In genomic region chr9:126521089-126521488, GRCh38 we compare ENCODE assay signal across 21 cellular contexts.
DNase-seq lines count a peak whose midpoint lies in the region; ATAC-seq, FAIRE-seq and TF ChIP-seq lines count a peak whose summit lies in the region.
"Had no signal": no experiment of that assay in that cellular context is flagged by ENCODE, and none has a peak within 500 bp of the region (broad histone marks: within the 10 kb centered on the region; RNA-seq: fewer than 3 reads in every experiment).

No MANE protein-coding gene starts in this region.

- no peak for FAIRE-seq in HTR-8/SVneo (lab: Jason Lieb, UNC)
- FAIRE-seq: K562 had no signal

- no peak overlapping the region for H2BK5ac ChIP-seq in neuronal stem cell (ENCODE audit: low read length)

- DNase-seq in left ventricle myocardium superior, result peak; percentile 63
- no peak for DNase-seq in heart right ventricle
- peak; percentile 58 for DNase-seq in ecto neural progenitor cell (ENCODE audit: low spot score)
- no peak for DNase-seq in neuronal stem cell (ENCODE audit: low spot score)
- DNase-seq in type B pancreatic cell (ENCODE audit: extremely low spot score, unreplicated experiment), result no peak
- DNase-seq in esophagus squamous epithelium (lab: John Stamatoyannopoulos, UW), result no peak
- DNase-seq in HTR-8/SVneo (ENCODE audit: insufficient read length, low spot score), result no peak
- DNase-seq in T-helper 2 cell, result no peak
- DNase-seq: AML-193; Calu3; CD4-positive, CD25-positive, alpha-beta regulatory T cell; DMS79; GDM1; GOT3; NCI-H1048; NCI-H146; NCI-H226; NCI-H526 treated with DMSO at 0.1 percent for 48 hours; PC-3; SHP77 had no signal

- no peak overlapping the region for H3K4ac ChIP-seq in neuronal stem cell (ENCODE audit: low read length)

- no peak for TF ChIP-seq POLR2A in esophagus squamous epithelium (IDR thresholded peaks at IDR 0.05)

- H3K36me3 Mint-ChIP-seq in type B pancreatic cell, result no peaks in the 10 kb centered on the region
- H3K36me3 Mint-ChIP-seq: CD4-positive, CD25-positive, alpha-beta regulatory T cell had no signal

- H3K27me3 ChIP-seq in heart right ventricle (peaks cover 0 to 97% (median 87%) of the 10 kb centered on the region in 7 donors), neuronal stem cell (ENCODE audit: control insufficient read depth in 3 of 3, insufficient read depth in 3 of 3, low read depth in 1 of 3, low read length in 3 of 3) (peaks cover 0 to 32% (median 0%) of the 10 kb centered on the region in 3 experiments), esophagus squamous epithelium (peaks cover 0 to 96% (median 13%) of the 10 kb centered on the region in 4 donors)

- no peak overlapping the region for H3K9ac ChIP-seq in neuronal stem cell (ENCODE audit: low read depth, low read length, poor library complexity)

- WGBS in heart right ventricle, 2 donors, result 33 to 38% methylated on average over 11 of the region's 11 CpGs
- no CpG with 5 or more reads among the region's 11 CpGs for WGBS in neuronal stem cell (ENCODE audit: extremely low coverage in 2 of 2, insufficient read length in 2 of 2, insufficient replicate concordance in 1 of 2), 2 donors
- 62% methylated on average over 10 to 11 of the region's 11 CpGs for WGBS in esophagus squamous epithelium, 2 donors

- peak overlapping the region in 1 of 10 donors; percentile 3 for H3K4me3 ChIP-seq in heart right ventricle
- peak overlapping the region in 1 of 2 donors; percentile 16 for H3K4me3 ChIP-seq in neuronal stem cell (ENCODE audit: low read length in 2 of 2)
- no peak overlapping the region for H3K4me3 ChIP-seq in esophagus squamous epithelium
- H3K4me3 ChIP-seq: K562 had no signal

- H2AK5ac ChIP-seq in neuronal stem cell (ENCODE audit: low read depth, low read length), result no peak overlapping the region

- H4K91ac ChIP-seq in neuronal stem cell (ENCODE audit: low read depth, low read length, poor library complexity), result no peak overlapping the region

- H3K4me1 ChIP-seq in heart right ventricle (peaks cover 2 to 52% (median 20%) of the 10 kb centered on the region in 9 donors), neuronal stem cell (ENCODE audit: control insufficient read depth in 2 of 2, insufficient read depth in 1 of 2, low read depth in 1 of 2, low read length in 2 of 2) (peaks cover 15 to 52% of the 10 kb centered on the region in 2 donors), esophagus squamous epithelium (peaks cover 7 to 62% (median 20%) of the 10 kb centered on the region in 3 donors)

- H3K36me3 ChIP-seq in heart right ventricle (no peaks in the 10 kb centered on the region), neuronal stem cell (replicated peaks in 1 of 2; ENCODE audit: control insufficient read depth in 2 of 2, insufficient read depth in 2 of 2, low read length in 2 of 2) (no peaks in the 10 kb centered on the region), esophagus squamous epithelium (no peaks in the 10 kb centered on the region)

- H3K4me3 Mint-ChIP-seq in type B pancreatic cell, result peak overlapping the region; percentile 13

- H2BK120ac ChIP-seq in neuronal stem cell (ENCODE audit: low read depth, low read length), result no peak overlapping the region

- H3K27ac ChIP-seq in heart right ventricle (no peak overlapping the region), neuronal stem cell (replicated peaks; ENCODE audit: low read length) (no peak overlapping the region), esophagus squamous epithelium (no peak overlapping the region)

- H3K14ac ChIP-seq in neuronal stem cell (ENCODE audit: low read length), result no peak overlapping the region

- H4K8ac ChIP-seq in neuronal stem cell (ENCODE audit: low read depth, low read length), result no peak overlapping the region

- ATAC-seq in left ventricle myocardium superior, result no peak
- ATAC-seq in heart right ventricle, result no peak
- ATAC-seq: K562, PC-3 had no signal

- H3K9me3 ChIP-seq in heart right ventricle (no peaks in the 10 kb centered on the region), neuronal stem cell (replicated peaks in 1 of 2; ENCODE audit: control insufficient read depth in 2 of 2, insufficient read depth in 1 of 2, low read depth in 1 of 2, low read length in 2 of 2) (no peaks in the 10 kb centered on the region), esophagus squamous epithelium (no peaks in the 10 kb centered on the region)

- no peak for TF ChIP-seq CTCF in heart right ventricle (IDR thresholded peaks at IDR 0.05)
- no peak for TF ChIP-seq CTCF in type B pancreatic cell (conservative IDR thresholded peaks at IDR 0.05)
- TF ChIP-seq CTCF in esophagus squamous epithelium (IDR thresholded peaks at IDR 0.05), result no peak

- peak overlapping the region; percentile 90 for H2AFZ ChIP-seq in neuronal stem cell (ENCODE audit: low read length)

- H2BK12ac ChIP-seq in neuronal stem cell (ENCODE audit: low read length), result no peak overlapping the region

- intact Hi-C loops in left ventricle myocardium superior (cut with micrococcal nuclease), result no loop called here
- intact Hi-C loops in heart right ventricle (cut with DNase I), result no loop called here
- intact Hi-C loops in esophagus squamous epithelium (cut with DNase I), result no loop called here

- H3K27ac Mint-ChIP-seq in type B pancreatic cell, result no peak overlapping the region
- H3K27ac Mint-ChIP-seq: CD4-positive, CD25-positive, alpha-beta regulatory T cell had no signal

- no peak overlapping the region for H3K4me2 ChIP-seq in neuronal stem cell (ENCODE audit: insufficient read depth, low read length, poor library complexity, severe bottlenecking)

- H3K27me3 Mint-ChIP-seq in type B pancreatic cell, result peaks cover 86% of the 10 kb centered on the region

- H3K9me3 Mint-ChIP-seq in type B pancreatic cell, result no peaks in the 10 kb centered on the region

- peaks cover 46% of the 10 kb centered on the region for H3K4me1 Mint-ChIP-seq in type B pancreatic cell (ENCODE audit: unreplicated experiment)

- H3K18ac ChIP-seq in neuronal stem cell (ENCODE audit: low read length), result no peak overlapping the region

- H3K23ac ChIP-seq in neuronal stem cell (ENCODE audit: low read depth, low read length, poor library complexity), result no peak overlapping the region

- no peak overlapping the region for H2BK15ac ChIP-seq in neuronal stem cell (ENCODE audit: low read length)

- H3K79me1 ChIP-seq in neuronal stem cell (ENCODE audit: low read depth, low read length), result no peaks in the 10 kb centered on the region

Comparison
In these comparisons a context has a peak if more than half of its experiments do, and no peak if none do; other contexts are left out.
1. DNase-seq: peak in left ventricle myocardium superior (single experiment) and ecto neural progenitor cell (single experiment); none in heart right ventricle (0 of 2), neuronal stem cell (single experiment), type B pancreatic cell (single experiment), esophagus squamous epithelium (single experiment), HTR-8/SVneo (single experiment) and T-helper 2 cell (0 of 5).